Comparison of ENCODE assay signal across 23 cellular contexts in the genomic region with DNA sequence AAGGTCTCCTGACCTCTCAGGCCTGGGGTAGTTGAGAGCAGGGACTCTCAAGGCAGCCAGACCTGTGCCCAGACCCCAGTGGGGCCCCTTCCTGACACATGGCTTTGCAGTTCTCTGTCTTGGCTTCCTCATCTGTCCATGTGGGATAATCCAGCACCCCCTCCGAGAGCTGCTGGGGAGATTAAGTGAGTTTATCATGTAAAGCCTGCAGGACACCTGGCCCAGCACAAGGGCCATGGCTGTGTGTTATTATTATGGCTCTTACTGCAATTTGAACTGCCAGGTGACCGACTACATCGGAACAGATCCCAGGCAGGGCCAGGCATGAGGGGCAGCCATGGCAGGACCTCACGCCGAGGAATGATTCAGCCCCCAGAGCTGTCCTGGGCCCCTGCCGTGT. TPM values are rescaled to one million over a fixed set of nuclear protein-coding genes. Genes with fewer than 3 reads are reported as not detected.
DNase-seq lines count a peak whose midpoint lies in the region; ATAC-seq and TF ChIP-seq lines count a peak whose summit lies in the region.
"Had no signal": no experiment of that assay in that cellular context is flagged by ENCODE, and none has a peak within 500 bp of the region (broad histone marks: within the 10 kb centered on the region; RNA-seq: fewer than 3 reads in every experiment).

No MANE protein-coding gene starts in this region.

- H2AFZ ChIP-seq in trophoblast cell (ENCODE audit: insufficient read depth, low read length, poor library complexity), result no peak overlapping the region

- H3K27me3 Mint-ChIP-seq in type B pancreatic cell, result peaks cover 10% of the 10 kb centered on the region
- H3K27me3 Mint-ChIP-seq: activated CD8-positive, alpha-beta memory T cell treated with anti-CD3 and anti-CD28 coated beads, Interleukin-2, amount 10 ng/mL, durations not matched to agents 7 days and 5 days; activated naive CD8-positive, alpha-beta T cell treated with anti-CD3 and anti-CD28 coated beads, Interleukin-2, amount 10 ng/mL, durations not matched to agents 7 days and 5 days had no signal

- H3K79me2 ChIP-seq in trophoblast cell (ENCODE audit: control insufficient read depth, insufficient read depth, low read length, poor library complexity), result peaks cover 1% of the 10 kb centered on the region

- ATAC-seq in sciatic nerve, result no peak
- ATAC-seq: activated CD8-positive, alpha-beta memory T cell treated with anti-CD3 and anti-CD28 coated beads, Interleukin-2, amount 10 ng/mL, durations not matched to agents 7 days and 5 days; CD8-positive, alpha-beta T cell; esophagus mucosa; naive thymus-derived CD4-positive, alpha-beta T cell; pancreas; stimulated activated naive B cell treated with anti-CD40 and anti-IgM and Interleukin-4, amounts not matched to agents 10 μg/mL and 1 μg/mL and 100 μg/mL, for 72 hours had no signal

- no peak overlapping the region for H2AK5ac ChIP-seq in trophoblast cell (ENCODE audit: low read length)

- no peak overlapping the region for H3K4ac ChIP-seq in trophoblast cell (ENCODE audit: low read depth, low read length)

- H2BK5ac ChIP-seq in trophoblast cell (ENCODE audit: low read depth, low read length, poor library complexity), result no peak overlapping the region

- H3K14ac ChIP-seq in trophoblast cell (ENCODE audit: low read length), result no peak overlapping the region

- no peak overlapping the region for H3K4me3 Mint-ChIP-seq in type B pancreatic cell
- H3K4me3 Mint-ChIP-seq: activated CD8-positive, alpha-beta memory T cell treated with anti-CD3 and anti-CD28 coated beads, Interleukin-2, amount 10 ng/mL, durations not matched to agents 7 days and 5 days; activated naive CD8-positive, alpha-beta T cell treated with anti-CD3 and anti-CD28 coated beads, Interleukin-2, amount 10 ng/mL, durations not matched to agents 7 days and 5 days; CD8-positive, alpha-beta T cell; stimulated activated naive B cell treated with anti-CD40 and anti-IgM and Interleukin-4, amounts not matched to agents 10 μg/mL and 1 μg/mL and 100 μg/mL, for 72 hours had no signal

- no peak overlapping the region for H4K8ac ChIP-seq in trophoblast cell (ENCODE audit: low read depth, low read length)

- H3K36me3 Mint-ChIP-seq in type B pancreatic cell, result no peaks in the 10 kb centered on the region
- H3K36me3 Mint-ChIP-seq: activated CD8-positive, alpha-beta memory T cell treated with anti-CD3 and anti-CD28 coated beads, Interleukin-2, amount 10 ng/mL, durations not matched to agents 7 days and 5 days; activated naive CD8-positive, alpha-beta T cell treated with anti-CD3 and anti-CD28 coated beads, Interleukin-2, amount 10 ng/mL, durations not matched to agents 7 days and 5 days; naive thymus-derived CD4-positive, alpha-beta T cell; stimulated activated naive B cell treated with anti-CD40 and anti-IgM and Interleukin-4, amounts not matched to agents 10 μg/mL and 1 μg/mL and 100 μg/mL, for 72 hours had no signal

- H3K27ac ChIP-seq in SK-N-MC, result peak overlapping the region; percentile 50; the same call in 1 of the 2 replicates
- H3K27ac ChIP-seq in cingulate gyrus (ENCODE audit: low read depth, low read length), result peak overlapping the region; percentile 99
- H3K27ac ChIP-seq in trophoblast cell (ENCODE audit: low read depth, low read length), result no peak overlapping the region
- H3K27ac ChIP-seq: pancreas, transverse colon had no signal

- WGBS in trophoblast cell (ENCODE audit: extremely low coverage, insufficient coverage, insufficient read length), result no CpG with 5 or more reads among the region's 6 CpGs

- no peaks in the 10 kb centered on the region for H3K27me3 ChIP-seq in trophoblast cell (ENCODE audit: insufficient read depth, low read length)
- H3K27me3 ChIP-seq: pancreas, transverse colon had no signal

- no peak overlapping the region for H3K4me3 ChIP-seq in SK-N-MC
- H3K4me3 ChIP-seq in trophoblast cell (ENCODE audit: low read depth, low read length), result no peak overlapping the region
- H3K4me3 ChIP-seq: pancreas, transverse colon had no signal

- no peaks in the 10 kb centered on the region for H3K36me3 ChIP-seq in SK-N-MC (ENCODE audit: insufficient read depth, low read length)
- H3K36me3 ChIP-seq in trophoblast cell (ENCODE audit: control insufficient read depth in 1 of 2, insufficient read depth in 2 of 2, low read length in 2 of 2), result no peaks in the 10 kb centered on the region
- H3K36me3 ChIP-seq: pancreas, transverse colon had no signal

- H3K9me3 ChIP-seq in SK-N-MC (ENCODE audit: low read depth, low read length) (no peaks in the 10 kb centered on the region), trophoblast cell (ENCODE audit: insufficient read depth, low read depth, low read length) (no peaks in the 10 kb centered on the region)
- H3K9me3 ChIP-seq: pancreas, transverse colon had no signal

- in situ Hi-C loops in G401 (cut with HindIII; ENCODE audit: low sequenced_read_pairs), result no loop called here

- H3K9ac ChIP-seq in SK-N-MC (ENCODE audit: insufficient read length) (no peak overlapping the region), trophoblast cell (ENCODE audit: low read length) (no peak overlapping the region)

- no peak overlapping the region for H3K27ac Mint-ChIP-seq in type B pancreatic cell
- H3K27ac Mint-ChIP-seq: activated CD8-positive, alpha-beta memory T cell treated with anti-CD3 and anti-CD28 coated beads, Interleukin-2, amount 10 ng/mL, durations not matched to agents 7 days and 5 days; activated naive CD8-positive, alpha-beta T cell treated with anti-CD3 and anti-CD28 coated beads, Interleukin-2, amount 10 ng/mL, durations not matched to agents 7 days and 5 days; activated T-helper 2 cell treated with anti-CD3 and anti-CD28 coated beads, Interferon-gamma antibody, Interleukin-2, Interleukin-4, amounts not matched to agents 10 μg/mL and 5 μg/mL and 100 μg/mL, durations not matched to agents 14 hours and 24 hours and 36 hours; stimulated activated naive B cell treated with anti-CD40 and anti-IgM and Interleukin-4, amounts not matched to agents 10 μg/mL and 1 μg/mL and 100 μg/mL, for 72 hours had no signal

- no peak overlapping the region for H2BK120ac ChIP-seq in trophoblast cell (ENCODE audit: insufficient read depth, low read length, poor library complexity)

- no peak for TF ChIP-seq CTCF in type B pancreatic cell (conservative IDR thresholded peaks at IDR 0.05)

- no peak overlapping the region for H3K18ac ChIP-seq in trophoblast cell (ENCODE audit: low read length)

- H2BK12ac ChIP-seq in trophoblast cell (ENCODE audit: low read length), result no peak overlapping the region

- H3K79me1 ChIP-seq in trophoblast cell (ENCODE audit: low read length), result peaks cover 19% of the 10 kb centered on the region

- H3K23ac ChIP-seq in trophoblast cell (ENCODE audit: low read length), result no peak overlapping the region

- no peaks in the 10 kb centered on the region for H3K9me3 Mint-ChIP-seq in type B pancreatic cell
- H3K9me3 Mint-ChIP-seq: activated naive CD8-positive, alpha-beta T cell treated with anti-CD3 and anti-CD28 coated beads, Interleukin-2, amount 10 ng/mL, durations not matched to agents 7 days and 5 days; activated T-helper 2 cell treated with anti-CD3 and anti-CD28 coated beads, Interferon-gamma antibody, Interleukin-2, Interleukin-4, amounts not matched to agents 10 μg/mL and 5 μg/mL and 100 μg/mL, durations not matched to agents 14 hours and 24 hours and 36 hours; CD8-positive, alpha-beta T cell; naive thymus-derived CD4-positive, alpha-beta T cell; stimulated activated naive B cell treated with anti-CD40 and anti-IgM and Interleukin-4, amounts not matched to agents 10 μg/mL and 1 μg/mL and 100 μg/mL, for 72 hours had no signal

- peak overlapping the region; percentile 7 for H4K91ac ChIP-seq in trophoblast cell (ENCODE audit: low read depth, low read length)

- no peak overlapping the region for H4K12ac ChIP-seq in trophoblast cell (ENCODE audit: low read depth, low read length)

- no peak overlapping the region for H3K4me2 ChIP-seq in trophoblast cell (ENCODE audit: low read length)

- H3K4me1 ChIP-seq in trophoblast cell (ENCODE audit: control insufficient read depth in 1 of 2, insufficient read depth in 2 of 2, low read length in 2 of 2), result peaks cover 19 to 23% of the 10 kb centered on the region in 2 experiments
- H3K4me1 ChIP-seq: pancreas, transverse colon had no signal

- intact Hi-C loops in sciatic nerve (cut with DNase I), result no loop called here

- H3K4me1 Mint-ChIP-seq in type B pancreatic cell (ENCODE audit: unreplicated experiment), result peaks cover 38% of the 10 kb centered on the region
- H3K4me1 Mint-ChIP-seq: activated CD8-positive, alpha-beta memory T cell treated with anti-CD3 and anti-CD28 coated beads, Interleukin-2, amount 10 ng/mL, durations not matched to agents 7 days and 5 days had no signal

- peak; percentile 66 for DNase-seq in G401 (ENCODE audit: low spot score)
- DNase-seq in SK-N-MC (ENCODE audit: low read depth, low spot score), result no peak
- DNase-seq in trophoblast cell, result no peak
- DNase-seq in NCI-H128 (lab: John Stamatoyannopoulos, UW; ENCODE audit: unreplicated experiment), result no peak
- no peak for DNase-seq in type B pancreatic cell (ENCODE audit: extremely low spot score, unreplicated experiment)
- DNase-seq in activated CD4-positive, alpha-beta T cell treated with anti-CD3 and anti-CD28 coated beads, Interleukin-2, amount 50 U/mL, for 48 hours, result no peak
- DNase-seq in sciatic nerve (ENCODE audit: low spot score), result no peak
- DNase-seq: activated CD8-positive, alpha-beta memory T cell treated with anti-CD3 and anti-CD28 coated beads, Interleukin-2, amount 10 ng/mL, durations not matched to agents 7 days and 5 days; activated naive CD8-positive, alpha-beta T cell treated with anti-CD3 and anti-CD28 coated beads, Interleukin-2, amount 10 ng/mL, durations not matched to agents 7 days and 5 days; CD8-positive, alpha-beta T cell; DND-41; HCEC 1CT; Karpas-422; naive thymus-derived CD4-positive, alpha-beta T cell; NCI-H1048; NCI-H2081 treated with DMSO at 0.1 percent for 48 hours; pancreas; RPMI8226; stimulated activated naive B cell treated with anti-CD40 and anti-IgM and Interleukin-4, amounts not matched to agents 10 μg/mL and 1 μg/mL and 100 μg/mL, for 72 hours; transverse colon had no signal

RNA-seq across cellular contexts. Expression of a gene that starts 12.6 kb away (rescaled TPM):
- 14.6 and 16.8 TPM in 2 replicates for total RNA-seq in G401 (2014; rRNA removed; shearing (Covaris generic))
- polyA plus RNA-seq in trophoblast cell (2013), result 14.1 and 15.4 TPM in 2 replicates
- total RNA-seq in type B pancreatic cell (ENCODE audit: low replicate concordance), result 11.9 and 25.9 TPM in 2 replicates
- total RNA-seq in sciatic nerve, result 22.1 TPM

RNA-seq across cellular contexts. Expression of a gene that starts 48.1 kb away (rescaled TPM):
- 2,209 and 2,228 TPM in 2 replicates for total RNA-seq in G401 (2014; rRNA removed; shearing (Covaris generic))
- polyA plus RNA-seq in trophoblast cell (2013), result 1,473 and 1,577 TPM in 2 replicates
- total RNA-seq in type B pancreatic cell (ENCODE audit: low replicate concordance) (1,439 and 1,690 TPM in 2 replicates), sciatic nerve (753 TPM)
